ENCODE assay signal across 28 cellular contexts in genomic region chr2:163474319-163474744, GRCh38.
"Had no signal": no experiment of that assay in that cellular context is flagged by ENCODE, and none has a peak within 500 bp of the region (broad histone marks: within the 10 kb centered on the region; RNA-seq: fewer than 3 reads in every experiment).

No MANE protein-coding gene starts in this region.

- H3K36me3 ChIP-seq: colonic mucosa, esophagus squamous epithelium, gastrocnemius medialis, heart right ventricle, left lung, lower lobe of right lung had no signal

- H3K4me3 Mint-ChIP-seq: dendritic cell treated with granulocyte-macrophage colony-stimulating factor and Interleukin-4, amounts not matched to agents 40 ng/mL and 50 ng/mL, for 4 days; effector memory CD8-positive, alpha-beta T cell; endodermal cell; mesothelial cell of epicardium; naive B cell had no signal

- H3K9me3 ChIP-seq: colonic mucosa, esophagus squamous epithelium, gastrocnemius medialis, lower lobe of right lung, mucosa of descending colon had no signal

- FAIRE-seq: endometrium, islet of Langerhans, keratinocyte had no signal

- H3K27me3 ChIP-seq: colonic mucosa, esophagus squamous epithelium, gastrocnemius medialis, heart right ventricle, left lung had no signal

- H3K4me3 ChIP-seq: colonic mucosa, esophagus squamous epithelium, gastrocnemius medialis, heart right ventricle, left lung, lower lobe of right lung, mucosa of descending colon had no signal

- H3K27me3 Mint-ChIP-seq: dendritic cell treated with granulocyte-macrophage colony-stimulating factor and Interleukin-4, amounts not matched to agents 40 ng/mL and 50 ng/mL, for 4 days; effector memory CD8-positive, alpha-beta T cell had no signal

- H3K36me3 Mint-ChIP-seq: mesothelial cell of epicardium, naive B cell had no signal

- H3K4me1 Mint-ChIP-seq: mesothelial cell of epicardium, naive B cell had no signal

- DNase-seq: colonic mucosa; cortex of kidney; effector CD8-positive, alpha-beta T cell; effector memory CD8-positive, alpha-beta T cell; endodermal cell; erythroblast; esophagus squamous epithelium; foreskin fibroblast; foreskin melanocyte; gastrocnemius medialis; glutamatergic neuron; head of caudate nucleus; heart right ventricle; hippocampal formation; left cardiac atrium; left lung; left ventricle myocardium superior; lower lobe of right lung; mesenchymal stem cell; mucosa of descending colon; naive B cell had no signal

- H3K4me1 ChIP-seq: colonic mucosa, esophagus squamous epithelium, gastrocnemius medialis, left lung, lower lobe of right lung had no signal

- ATAC-seq: effector memory CD8-positive, alpha-beta T cell; esophagus mucosa; gastrocnemius medialis; heart right ventricle; left cardiac atrium; left lung; left ventricle myocardium superior; lower lobe of right lung; mucosa of descending colon had no signal

- H3K27ac Mint-ChIP-seq: dendritic cell treated with granulocyte-macrophage colony-stimulating factor and Interleukin-4, amounts not matched to agents 40 ng/mL and 50 ng/mL, for 4 days; effector memory CD8-positive, alpha-beta T cell; endodermal cell; mesothelial cell of epicardium; naive B cell had no signal

- H3K27ac ChIP-seq: colonic mucosa, epithelial cell of prostate, esophagus squamous epithelium, gastrocnemius medialis, heart right ventricle, left lung, lower lobe of right lung had no signal
